In genomic region chr22:50531546-50532352, GRCh38 we compare ENCODE assay signal across 8 cellular contexts. TPM values are rescaled to one million over a fixed set of nuclear protein-coding genes. Genes with fewer than 3 reads are reported as not detected.
A peak's percentile ranks its signal among the peaks of the same experiment; 100 is the strongest.
DNase-seq lines count a peak whose midpoint lies in the region; ATAC-seq, FAIRE-seq and TF ChIP-seq lines count a peak whose summit lies in the region.

No MANE protein-coding gene starts in this region.

- FAIRE-seq in pancreas (lab: Jason Lieb, UNC): no peak

- intact Hi-C loops in Right ventricle myocardium superior (cut with DNase I) (no loop called here), pancreas (cut with DNase I) (no loop called here), head of caudate nucleus (cut with DNase I) (no loop called here)

- no peaks in the 10 kb centered on the region for H3K9me3 ChIP-seq in pancreas

- H3K4me1 ChIP-seq in pancreas: peaks cover 0 to 20% (median 15%) of the 10 kb centered on the region in 3 donors

- H3K36me3 ChIP-seq in pancreas: no peaks in the 10 kb centered on the region

- DNase-seq in AG08396 (ENCODE audit: low spot score) (peak; percentile 85), OCI-M1 (lab: John Stamatoyannopoulos, UW) (peak; percentile 70), Right ventricle myocardium superior (peak; percentile 93), pancreas (peak; percentile 67 to 90 (median 80)), head of caudate nucleus (no peak)
- DNase-seq in activated naive CD4-positive, alpha-beta T cell treated with anti-CD3 and anti-CD28 coated beads, Interleukin-2, amount 50 U/mL, for 72 hours (ENCODE audit: low spot score in 2 of 2): peak in 1 of 2 donors; percentile 79

- H3K4me3 ChIP-seq in pancreas: peak overlapping the region; percentile 23 to 60 (median 47)

- H3K27ac ChIP-seq in pancreas: peak overlapping the region; percentile 65 to 94 (median 84)

- no peak for TF ChIP-seq CTCF in pancreas (IDR thresholded peaks at IDR 0.05)

- no peaks in the 10 kb centered on the region for H3K9me3 Mint-ChIP-seq in activated naive CD4-positive, alpha-beta T cell treated with anti-CD3 and anti-CD28 coated beads, Interleukin-2, amount 50 U/mL, for 72 hours

- H3K27ac Mint-ChIP-seq in activated naive CD4-positive, alpha-beta T cell treated with anti-CD3 and anti-CD28 coated beads, Interleukin-2, amount 50 U/mL, for 72 hours: peak overlapping the region; percentile 99

- peaks cover 0 to 9% (median 0%) of the 10 kb centered on the region in 4 donors for H3K27me3 ChIP-seq in pancreas

- peak; percentile 30 for ATAC-seq in GM21576 (IDR thresholded peaks at IDR 0.05; ENCODE audit: unreplicated experiment)
- peak; percentile 55 to 63 for ATAC-seq in activated naive CD4-positive, alpha-beta T cell treated with anti-CD3 and anti-CD28 coated beads, Interleukin-2, amount 50 U/mL, for 72 hours
- ATAC-seq in Right ventricle myocardium superior (ENCODE audit: poor library complexity): peak; percentile 59
- ATAC-seq in pancreas: peak; percentile 58 to 67 (median 64)
- ATAC-seq in HG03095 (IDR thresholded peaks at IDR 0.05; ENCODE audit: unreplicated experiment): no peak

- 1% methylated on average over 59 to 84 of the region's 84 CpGs for WGBS in pancreas, 2 donors

- H3K36me3 Mint-ChIP-seq in activated naive CD4-positive, alpha-beta T cell treated with anti-CD3 and anti-CD28 coated beads, Interleukin-2, amount 50 U/mL, for 72 hours: peaks cover 9 to 33% of the 10 kb centered on the region in 2 donors

RNA-seq across cellular contexts. Expression of gene TYMP, which starts 1.9 kb away (rescaled TPM):
- 10 to 100 TPM; 20.8 to 74.5 TPM for total RNA-seq in activated naive CD4-positive, alpha-beta T cell treated with anti-CD3 and anti-CD28 coated beads, Interleukin-2, amount 50 U/mL, for 72 hours
- total RNA-seq in Right ventricle myocardium superior (11.8 TPM), pancreas (10 to 100 TPM in 4 of 6 donors, 1 to 10 TPM in 2; 5.8 to 68.6 (median 12.4) TPM)
- 10 to 100 TPM; 36.0 to 58.6 TPM for polyA plus RNA-seq in pancreas

RNA-seq across cellular contexts. Expression of gene SCO2, which starts 6.4 kb away (rescaled TPM):
- total RNA-seq in activated naive CD4-positive, alpha-beta T cell treated with anti-CD3 and anti-CD28 coated beads, Interleukin-2, amount 50 U/mL, for 72 hours: 1 to 10 TPM in 1 of 2 donors, not detected in 1; 4.8 TPM
- total RNA-seq in Right ventricle myocardium superior (not detected), pancreas (1 to 10 TPM in 5 of 6 donors, not detected in 1; 1.2 to 3.1 (median 1.6) TPM)
- polyA plus RNA-seq in pancreas: 1 to 10 TPM in 1 of 2 donors, under 1 TPM in 1; 0.65 to 3.8 TPM

RNA-seq across cellular contexts. Expression of gene KLHDC7B, which starts 13.9 kb away (rescaled TPM):
- 10 to 100 TPM in 1 of 2 donors, 1 to 10 TPM in 1; 2.6 to 11.0 TPM for total RNA-seq in activated naive CD4-positive, alpha-beta T cell treated with anti-CD3 and anti-CD28 coated beads, Interleukin-2, amount 50 U/mL, for 72 hours
- total RNA-seq in Right ventricle myocardium superior (not detected), pancreas (1 to 10 TPM in 1 of 6 donors, under 1 TPM in 5; 0.03 to 2.1 (median 0.12) TPM)
- under 1 TPM in 1 of 2 donors, not detected in 1; 0.15 TPM for polyA plus RNA-seq in pancreas

RNA-seq across cellular contexts. Expression of gene NCAPH2, which starts 23.7 kb away (rescaled TPM):
- total RNA-seq in activated naive CD4-positive, alpha-beta T cell treated with anti-CD3 and anti-CD28 coated beads, Interleukin-2, amount 50 U/mL, for 72 hours: 100 to 1,000 TPM; 121 to 130 TPM
- 28.8 TPM for total RNA-seq in Right ventricle myocardium superior
- total RNA-seq in pancreas: 10 to 100 TPM; 15.9 to 27.1 (median 23.0) TPM
- 10 to 100 TPM; 56.8 to 70.1 TPM for polyA plus RNA-seq in pancreas

RNA-seq across cellular contexts. Expression of gene LMF2, which starts 24.2 kb away (rescaled TPM):
- total RNA-seq in activated naive CD4-positive, alpha-beta T cell treated with anti-CD3 and anti-CD28 coated beads, Interleukin-2, amount 50 U/mL, for 72 hours: 10 to 100 TPM; 54.2 to 76.7 TPM
- total RNA-seq in Right ventricle myocardium superior (25.3 TPM), pancreas (100 to 1,000 TPM in 4 of 6 donors, 10 to 100 TPM in 2; 50.3 to 162 (median 122) TPM)
- 100 to 1,000 TPM; 142 to 175 TPM for polyA plus RNA-seq in pancreas

Comparison
In these comparisons a context has a peak if more than half of its experiments do, and no peak if none do; other contexts are left out.
1. DNase-seq: peak in AG08396 (single experiment), OCI-M1 (single experiment), Right ventricle myocardium superior (single experiment) and pancreas (6 of 6); none in head of caudate nucleus (0 of 42).